10 cellular contexts compared by ENCODE assay signal in genomic region chr3:57073628-57074027, GRCh38. TPM values are rescaled to one million over a fixed set of nuclear protein-coding genes. Genes with fewer than 3 reads are reported as not detected.
"Had no signal": no experiment of that assay in that cellular context is flagged by ENCODE, and none has a peak within 500 bp of the region (broad histone marks: within the 10 kb centered on the region; RNA-seq: fewer than 3 reads in every experiment).

No MANE protein-coding gene starts in this region.

- H3K9me3 Mint-ChIP-seq: HFFc6 had no signal

- H3K27ac ChIP-seq: GM23248 had no signal

- H3K27ac Mint-ChIP-seq: H9, HFFc6 had no signal

- ATAC-seq: HCT116 had no signal

- H3K36me3 ChIP-seq: HAP-1 had no signal

- H3K9me3 ChIP-seq: HAP-1 had no signal

- H3K9ac ChIP-seq: GM23248 had no signal

- FAIRE-seq: H1, H54 had no signal

- H3K4me3 ChIP-seq: GM23248, HAP-1 had no signal

- DNase-seq: GM23248, GOT3, H7, H9, HCEC 1CT, HFFc6 had no signal

- H2AFZ ChIP-seq: GM23248 had no signal

- H3K4me3 Mint-ChIP-seq: H9, HFFc6 had no signal

RNA-seq across cellular contexts. Expression of gene SPATA12, which starts 13.2 kb away (rescaled TPM):
- total RNA-seq: GM23248, HFFc6 had no signal
- polyA plus RNA-seq: GM23248 had no signal
